Comparison of ENCODE assay signal across 2 cellular contexts in the genomic region with DNA sequence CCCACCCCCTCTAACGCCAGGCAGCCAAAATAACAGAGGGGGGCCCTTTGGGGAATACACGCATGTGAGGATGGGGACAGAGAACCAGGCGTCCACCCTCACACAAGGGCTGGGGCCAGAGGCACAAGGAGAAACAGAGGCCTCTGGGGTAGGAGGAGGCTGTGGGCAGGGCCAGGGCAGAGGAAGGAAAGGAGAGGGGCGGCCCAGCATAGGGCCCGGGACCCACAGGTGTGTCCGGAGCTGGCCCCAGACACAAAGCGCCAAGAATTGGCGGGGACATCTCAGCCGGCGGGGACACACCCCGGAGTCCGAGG.
TF ChIP-seq lines count a peak whose summit lies in the region.

No MANE protein-coding gene starts in this region.

TF ChIP-seq in IMR-90, 13 proteins besides CTCF, POLR2A, EP300 and RAD21:
- no peak for TF ChIP-seq NFE2L2 (IDR thresholded peaks at IDR 0.05; ENCODE audit: low read depth, low read length)
- TF ChIP-seq CHD1 (IDR thresholded peaks at IDR 0.05; ENCODE audit: low read depth, low read length), result no peak
- no peak for TF ChIP-seq MAZ (IDR thresholded peaks at IDR 0.05; ENCODE audit: borderline replicate concordance, low read depth, low read length)
- no peak for TF ChIP-seq RFX5 (IDR thresholded peaks at IDR 0.05; ENCODE audit: low read depth, low read length)
- TF ChIP-seq FOS (IDR thresholded peaks at IDR 0.05; ENCODE audit: low read depth, low read length), result no peak
- TF ChIP-seq RCOR1 (IDR thresholded peaks at IDR 0.05; ENCODE audit: insufficient replicate concordance, low read length), result no peak
- TF ChIP-seq BHLHE40 (IDR thresholded peaks at IDR 0.05; ENCODE audit: low read depth, low read length), result no peak
- TF ChIP-seq, protein P1, sequence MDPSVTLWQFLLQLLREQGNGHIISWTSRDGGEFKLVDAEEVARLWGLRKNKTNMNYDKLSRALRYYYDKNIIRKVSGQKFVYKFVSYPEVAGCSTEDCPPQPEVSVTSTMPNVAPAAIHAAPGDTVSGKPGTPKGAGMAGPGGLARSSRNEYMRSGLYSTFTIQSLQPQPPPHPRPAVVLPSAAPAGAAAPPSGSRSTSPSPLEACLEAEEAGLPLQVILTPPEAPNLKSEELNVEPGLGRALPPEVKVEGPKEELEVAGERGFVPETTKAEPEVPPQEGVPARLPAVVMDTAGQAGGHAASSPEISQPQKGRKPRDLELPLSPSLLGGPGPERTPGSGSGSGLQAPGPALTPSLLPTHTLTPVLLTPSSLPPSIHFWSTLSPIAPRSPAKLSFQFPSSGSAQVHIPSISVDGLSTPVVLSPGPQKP (IDR thresholded peaks at IDR 0.05; ENCODE audit: borderline replicate concordance, low read depth, low read length), result no peak
- no peak for TF ChIP-seq MXI1 (IDR thresholded peaks at IDR 0.05; ENCODE audit: borderline replicate concordance, low read depth, low read length)
- no peak for TF ChIP-seq MAFK (IDR thresholded peaks at IDR 0.05; ENCODE audit: low read depth, low read length)
- TF ChIP-seq, protein P2, sequence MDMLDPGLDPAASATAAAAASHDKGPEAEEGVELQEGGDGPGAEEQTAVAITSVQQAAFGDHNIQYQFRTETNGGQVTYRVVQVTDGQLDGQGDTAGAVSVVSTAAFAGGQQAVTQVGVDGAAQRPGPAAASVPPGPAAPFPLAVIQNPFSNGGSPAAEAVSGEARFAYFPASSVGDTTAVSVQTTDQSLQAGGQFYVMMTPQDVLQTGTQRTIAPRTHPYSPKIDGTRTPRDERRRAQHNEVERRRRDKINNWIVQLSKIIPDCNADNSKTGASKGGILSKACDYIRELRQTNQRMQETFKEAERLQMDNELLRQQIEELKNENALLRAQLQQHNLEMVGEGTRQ (IDR thresholded peaks at IDR 0.05; ENCODE audit: low read depth, low read length), result no peak
- TF ChIP-seq SMC3 (IDR thresholded peaks at IDR 0.05; ENCODE audit: low read depth, low read length), result no peak
- no peak for TF ChIP-seq CEBPB (IDR thresholded peaks at IDR 0.05; ENCODE audit: low read depth, low read length)

TF ChIP-seq in H1, 55 proteins besides CTCF, POLR2A, EP300 and RAD21:
- TF ChIP-seq GABPA (IDR thresholded peaks at IDR 0.05; ENCODE audit: borderline replicate concordance, insufficient read depth, low read length) (no peak), JUND (IDR thresholded peaks at IDR 0.05; ENCODE audit: low read length) (no peak), FOSL1 (IDR thresholded peaks at IDR 0.05; ENCODE audit: insufficient read depth, low read depth, low read length) (no peak), TAF1 (IDR thresholded peaks at IDR 0.05; ENCODE audit: low read depth, low read length) (0 out of 2 replicates have a peak, but pooled peaks have one; percentile 24), SUZ12 (IDR thresholded peaks at IDR 0.05; ENCODE audit: low read length) (0 out of 2 replicates have a peak, but pooled peaks have one; percentile 29), SAP30 (IDR thresholded peaks at IDR 0.05; ENCODE audit: insufficient read depth, insufficient replicate concordance, low read length) (no peak), TBP (IDR thresholded peaks at IDR 0.05; ENCODE audit: low read depth, low read length) (no peak)
